ENCODE assay signal across 8 cellular contexts in genomic region chr10:79052311-79053080, GRCh38. TPM values are rescaled to one million over a fixed set of nuclear protein-coding genes. Genes with fewer than 3 reads are reported as not detected.
DNase-seq lines count a peak whose midpoint lies in the region; ATAC-seq and TF ChIP-seq lines count a peak whose summit lies in the region.

No MANE protein-coding gene starts in this region.

- no peak overlapping the region for H3K27ac Mint-ChIP-seq in stimulated activated memory B cell treated with anti-CD40 and anti-IgM and Interleukin-4, amounts not matched to agents 10 μg/mL and 1 μg/mL and 100 μg/mL, for 72 hours

- H3K4me1 Mint-ChIP-seq in stimulated activated memory B cell treated with anti-CD40 and anti-IgM and Interleukin-4, amounts not matched to agents 10 μg/mL and 1 μg/mL and 100 μg/mL, for 72 hours: peaks cover 16% of the 10 kb centered on the region

- H3K4me3 ChIP-seq in right atrium auricular region: no peak overlapping the region
- H3K4me3 ChIP-seq in vagina: no peak overlapping the region

- H3K9me3 Mint-ChIP-seq in stimulated activated memory B cell treated with anti-CD40 and anti-IgM and Interleukin-4, amounts not matched to agents 10 μg/mL and 1 μg/mL and 100 μg/mL, for 72 hours: no peaks in the 10 kb centered on the region

- DNase-seq in left cardiac atrium (peak; percentile 8), right atrium auricular region (ENCODE audit: low spot score) (no peak), NCI-H2227 (lab: John Stamatoyannopoulos, UW; ENCODE audit: unreplicated experiment) (peak; percentile 55), erythroblast (lab: John Stamatoyannopoulos, UW) (peak; percentile 51 to 57), vagina (ENCODE audit: extremely low spot score in 2 of 2) (no peak), NCI-H187 (lab: John Stamatoyannopoulos, UW) (no peak), LoVo (ENCODE audit: low spot score) (no peak)

- TF ChIP-seq CTCF in right atrium auricular region (IDR thresholded peaks at IDR 0.05) (no peak), vagina (IDR thresholded peaks at IDR 0.05) (peak in 1 of 3 experiments; percentile 13)

- H3K27me3 Mint-ChIP-seq in stimulated activated memory B cell treated with anti-CD40 and anti-IgM and Interleukin-4, amounts not matched to agents 10 μg/mL and 1 μg/mL and 100 μg/mL, for 72 hours: peaks cover 30% of the 10 kb centered on the region

- intact Hi-C loops in left cardiac atrium (cut with DNase I): no loop called here
- intact Hi-C loops in vagina (cut with DNase I): no loop called here

- peaks cover 0 to 8% of the 10 kb centered on the region in 2 donors for H3K4me1 ChIP-seq in right atrium auricular region
- peaks cover 16% of the 10 kb centered on the region for H3K4me1 ChIP-seq in vagina

- TF ChIP-seq POLR2A in erythroblast (IDR thresholded peaks at IDR 0.05; ENCODE audit: low read length) (no peak), vagina (IDR thresholded peaks at IDR 0.05) (no peak)

- H3K27ac ChIP-seq in right atrium auricular region: no peak overlapping the region
- no peak overlapping the region for H3K27ac ChIP-seq in vagina

- H3K9me3 ChIP-seq in right atrium auricular region (no peaks in the 10 kb centered on the region), vagina (no peaks in the 10 kb centered on the region)

- H3K36me3 ChIP-seq in right atrium auricular region (no peaks in the 10 kb centered on the region), vagina (no peaks in the 10 kb centered on the region)

- ATAC-seq in left cardiac atrium: no peak
- ATAC-seq in stimulated activated memory B cell treated with anti-CD40 and anti-IgM and Interleukin-4, amounts not matched to agents 10 μg/mL and 1 μg/mL and 100 μg/mL, for 72 hours: peak; percentile 2

- no peaks in the 10 kb centered on the region for H3K36me3 Mint-ChIP-seq in stimulated activated memory B cell treated with anti-CD40 and anti-IgM and Interleukin-4, amounts not matched to agents 10 μg/mL and 1 μg/mL and 100 μg/mL, for 72 hours

- H3K4me3 Mint-ChIP-seq in stimulated activated memory B cell treated with anti-CD40 and anti-IgM and Interleukin-4, amounts not matched to agents 10 μg/mL and 1 μg/mL and 100 μg/mL, for 72 hours: no peak overlapping the region

- H3K27me3 ChIP-seq in right atrium auricular region (no peaks in the 10 kb centered on the region), vagina (no peaks in the 10 kb centered on the region)

RNA-seq across cellular contexts. Expression of gene ZMIZ1, which starts 16.3 kb away (rescaled TPM):
- 10 to 100 TPM; 51.4 to 58.0 TPM for total RNA-seq in left cardiac atrium
- total RNA-seq in right atrium auricular region: 10 to 100 TPM; 59.3 to 71.0 TPM
- 61.4 TPM for total RNA-seq in vagina

Comparison
In these comparisons a context has a peak if more than half of its experiments do, and no peak if none do; other contexts are left out.
1. DNase-seq: peak in left cardiac atrium (single experiment), NCI-H2227 (single experiment) and erythroblast (2 of 2); none in right atrium auricular region (single experiment), vagina (0 of 2), NCI-H187 (0 of 2) and LoVo (single experiment).